1 cellular context compared by ENCODE assay signal in the genomic region with DNA sequence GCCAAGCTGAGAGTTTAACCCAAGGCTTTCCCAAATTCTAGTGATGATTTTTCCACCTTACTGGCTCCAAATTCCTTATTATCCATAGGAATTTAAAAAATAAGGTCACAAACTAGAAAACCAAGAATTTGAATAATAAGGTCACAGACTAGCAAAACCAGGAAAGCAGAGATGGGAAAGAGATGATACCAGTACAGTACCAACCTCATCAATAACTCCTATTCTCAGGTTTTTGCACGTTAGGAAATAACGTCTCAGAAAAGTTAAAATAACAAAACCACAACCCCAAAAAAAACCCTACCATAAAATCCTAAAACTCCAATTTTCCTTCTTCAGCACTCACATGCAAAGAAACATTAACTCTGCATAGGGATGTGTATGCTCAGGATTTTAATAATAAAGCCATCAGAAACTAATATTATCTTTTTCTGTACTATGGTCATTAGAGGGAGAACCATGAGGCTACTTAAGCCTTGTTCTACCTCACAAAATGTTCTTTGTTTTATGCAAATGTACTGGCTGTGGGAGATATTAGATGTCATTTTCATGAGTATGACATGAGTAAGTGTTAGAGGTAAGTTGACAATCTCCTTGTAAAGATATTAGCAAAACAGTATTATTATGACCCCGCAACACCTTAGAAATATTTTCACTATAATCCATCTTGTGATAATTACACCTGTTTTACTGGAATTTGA.
TF ChIP-seq lines count a peak whose summit lies in the region.

No MANE protein-coding gene starts in this region.

TF ChIP-seq in HepG2, 621 proteins besides CTCF, POLR2A, EP300 and RAD21:
- TF ChIP-seq, protein P1, sequence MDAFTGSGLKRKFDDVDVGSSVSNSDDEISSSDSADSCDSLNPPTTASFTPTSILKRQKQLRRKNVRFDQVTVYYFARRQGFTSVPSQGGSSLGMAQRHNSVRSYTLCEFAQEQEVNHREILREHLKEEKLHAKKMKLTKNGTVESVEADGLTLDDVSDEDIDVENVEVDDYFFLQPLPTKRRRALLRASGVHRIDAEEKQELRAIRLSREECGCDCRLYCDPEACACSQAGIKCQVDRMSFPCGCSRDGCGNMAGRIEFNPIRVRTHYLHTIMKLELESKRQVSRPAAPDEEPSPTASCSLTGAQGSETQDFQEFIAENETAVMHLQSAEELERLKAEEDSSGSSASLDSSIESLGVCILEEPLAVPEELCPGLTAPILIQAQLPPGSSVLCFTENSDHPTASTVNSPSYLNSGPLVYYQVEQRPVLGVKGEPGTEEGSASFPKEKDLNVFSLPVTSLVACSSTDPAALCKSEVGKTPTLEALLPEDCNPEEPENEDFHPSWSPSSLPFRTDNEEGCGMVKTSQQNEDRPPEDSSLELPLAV (CRISPR knock-in tag; conservative IDR thresholded peaks at IDR 0.05; ENCODE audit: low read depth) = no peak
- TF ChIP-seq FOXC1 (CRISPR knock-in tag; IDR thresholded peaks at IDR 0.05; ENCODE audit: borderline replicate concordance) = no peak
- TF ChIP-seq MEIS2 (CRISPR knock-in tag; IDR thresholded peaks at IDR 0.05) = no peak
- no peak for TF ChIP-seq ZNF329 (CRISPR knock-in tag; IDR thresholded peaks at IDR 0.05; ENCODE audit: low read depth)
- no peak for TF ChIP-seq MAFF (IDR thresholded peaks at IDR 0.05; ENCODE audit: low read depth, low read length)
- no peak for TF ChIP-seq TRIM24 (CRISPR knock-in tag; IDR thresholded peaks at IDR 0.05)
- TF ChIP-seq BORCS8-MEF2B (CRISPR knock-in tag; IDR thresholded peaks at IDR 0.05) = no peak
- no peak for TF ChIP-seq ZNF891 (CRISPR knock-in tag; IDR thresholded peaks at IDR 0.05)
- TF ChIP-seq PLRG1 (conservative IDR thresholded peaks at IDR 0.05) = no peak
